In the genomic region with DNA sequence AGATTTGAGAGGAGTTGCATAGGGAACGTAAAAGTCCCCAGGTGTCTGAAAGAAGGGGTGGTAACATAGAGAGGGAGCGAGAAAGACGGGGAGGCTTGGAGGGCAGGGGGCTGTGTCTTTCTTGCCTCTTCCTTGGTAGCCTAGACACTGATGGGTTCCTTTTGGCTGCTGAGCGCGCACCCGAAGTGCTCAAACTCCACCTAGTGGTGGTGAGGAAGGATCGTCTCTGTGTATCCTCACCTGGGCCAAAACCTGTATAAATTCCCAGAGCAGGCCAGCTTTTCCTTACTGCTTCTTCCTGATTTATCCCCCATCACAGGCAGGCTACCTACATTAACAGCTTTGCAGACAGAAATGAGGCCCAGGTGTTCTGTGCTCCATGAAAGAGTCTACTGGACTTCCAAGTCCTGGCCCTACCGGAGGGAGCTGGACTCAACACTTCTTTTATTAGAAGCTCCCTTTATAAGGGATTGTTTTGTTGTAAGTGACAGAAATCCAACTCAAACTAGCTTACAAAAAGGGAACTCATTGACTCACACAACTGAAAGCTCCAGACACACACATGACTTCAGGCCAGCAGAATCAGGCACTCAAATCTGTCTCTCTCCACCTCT, we compare ENCODE assay signal across 8 cellular contexts. TPM values are rescaled to one million over a fixed set of nuclear protein-coding genes. Genes with fewer than 3 reads are reported as not detected.
DNase-seq lines count a peak whose midpoint lies in the region; ATAC-seq, FAIRE-seq and TF ChIP-seq lines count a peak whose summit lies in the region.

No MANE protein-coding gene starts in this region.

- H3K27ac Mint-ChIP-seq in neural crest cell (ENCODE audit: unreplicated experiment): no peak overlapping the region

- peaks cover 8% of the 10 kb centered on the region for H3K4me1 Mint-ChIP-seq in activated T-cell treated with anti-CD3 and anti-CD28 coated beads, Interleukin-2, amount 50 U/mL, for 4 hours (ENCODE audit: low read depth)
- peaks cover 12% of the 10 kb centered on the region for H3K4me1 Mint-ChIP-seq in neural crest cell

- peak; percentile 49 for DNase-seq in HT-29 (ENCODE audit: low spot score)
- peak; percentile 57 for DNase-seq in activated T-cell treated with anti-CD3 and anti-CD28 coated beads, Interleukin-2, amount 50 U/mL, for 4 hours
- DNase-seq in fibroblast of mammary gland (ENCODE audit: low read depth): peak; percentile 67
- DNase-seq in neural crest cell (ENCODE audit: low read depth, low spot score): peak; percentile 36
- DNase-seq in superior temporal gyrus (ENCODE audit: extremely low spot score): peak; percentile 78

- peak; percentile 82 for FAIRE-seq in G401.6 (lab: Jason Lieb, UNC)

- peak; percentile 93 to 94 for ATAC-seq in activated T-cell treated with anti-CD3 and anti-CD28 coated beads, Interleukin-2, amount 50 U/mL, for 4 hours
- ATAC-seq in GM21390 (IDR thresholded peaks at IDR 0.05; ENCODE audit: unreplicated experiment): no peak

- no peaks in the 10 kb centered on the region for H3K36me3 Mint-ChIP-seq in activated T-cell treated with anti-CD3 and anti-CD28 coated beads, Interleukin-2, amount 50 U/mL, for 4 hours (ENCODE audit: insufficient read depth)
- no peaks in the 10 kb centered on the region for H3K36me3 Mint-ChIP-seq in neural crest cell (ENCODE audit: low read depth)

- H3K4me3 Mint-ChIP-seq in activated T-cell treated with anti-CD3 and anti-CD28 coated beads, Interleukin-2, amount 50 U/mL, for 4 hours: no peak overlapping the region
- peak overlapping the region; percentile 5 for H3K4me3 Mint-ChIP-seq in neural crest cell

- TF ChIP-seq CTCF in fibroblast of mammary gland (conservative IDR thresholded peaks at IDR 0.05; ENCODE audit: control insufficient read depth, insufficient read depth, low read depth, low read length) (peak; percentile 85), neural crest cell (conservative IDR thresholded peaks at IDR 0.05) (peak; percentile 81)

- H3K4me3 ChIP-seq in fibroblast of mammary gland (ENCODE audit: control insufficient read depth, low read depth, low read length): no peak overlapping the region

- no peaks in the 10 kb centered on the region for H3K9me3 Mint-ChIP-seq in activated T-cell treated with anti-CD3 and anti-CD28 coated beads, Interleukin-2, amount 50 U/mL, for 4 hours
- no peaks in the 10 kb centered on the region for H3K9me3 Mint-ChIP-seq in neural crest cell

- H3K27me3 Mint-ChIP-seq in activated T-cell treated with anti-CD3 and anti-CD28 coated beads, Interleukin-2, amount 50 U/mL, for 4 hours (ENCODE audit: low read depth): no peaks in the 10 kb centered on the region
- no peaks in the 10 kb centered on the region for H3K27me3 Mint-ChIP-seq in neural crest cell (ENCODE audit: low read depth)

TF ChIP-seq in PFSK-1, 5 proteins besides CTCF, POLR2A, EP300 and RAD21:
- TF ChIP-seq SIN3A (IDR thresholded peaks at IDR 0.05; ENCODE audit: borderline replicate concordance, insufficient read depth, low read length) (no peak), TAF1 (IDR thresholded peaks at IDR 0.05; ENCODE audit: borderline replicate concordance, insufficient read depth, low read length) (no peak), FOXP2 (optimal IDR thresholded peaks at IDR 0.05; ENCODE audit: borderline replicate concordance, extremely low read depth, extremely low read length, insufficient read depth) (peak; percentile 34), POLR2AphosphoS5 (IDR thresholded peaks at IDR 0.05; ENCODE audit: low read depth, low read length) (no peak)
- TF ChIP-seq, protein P1, sequence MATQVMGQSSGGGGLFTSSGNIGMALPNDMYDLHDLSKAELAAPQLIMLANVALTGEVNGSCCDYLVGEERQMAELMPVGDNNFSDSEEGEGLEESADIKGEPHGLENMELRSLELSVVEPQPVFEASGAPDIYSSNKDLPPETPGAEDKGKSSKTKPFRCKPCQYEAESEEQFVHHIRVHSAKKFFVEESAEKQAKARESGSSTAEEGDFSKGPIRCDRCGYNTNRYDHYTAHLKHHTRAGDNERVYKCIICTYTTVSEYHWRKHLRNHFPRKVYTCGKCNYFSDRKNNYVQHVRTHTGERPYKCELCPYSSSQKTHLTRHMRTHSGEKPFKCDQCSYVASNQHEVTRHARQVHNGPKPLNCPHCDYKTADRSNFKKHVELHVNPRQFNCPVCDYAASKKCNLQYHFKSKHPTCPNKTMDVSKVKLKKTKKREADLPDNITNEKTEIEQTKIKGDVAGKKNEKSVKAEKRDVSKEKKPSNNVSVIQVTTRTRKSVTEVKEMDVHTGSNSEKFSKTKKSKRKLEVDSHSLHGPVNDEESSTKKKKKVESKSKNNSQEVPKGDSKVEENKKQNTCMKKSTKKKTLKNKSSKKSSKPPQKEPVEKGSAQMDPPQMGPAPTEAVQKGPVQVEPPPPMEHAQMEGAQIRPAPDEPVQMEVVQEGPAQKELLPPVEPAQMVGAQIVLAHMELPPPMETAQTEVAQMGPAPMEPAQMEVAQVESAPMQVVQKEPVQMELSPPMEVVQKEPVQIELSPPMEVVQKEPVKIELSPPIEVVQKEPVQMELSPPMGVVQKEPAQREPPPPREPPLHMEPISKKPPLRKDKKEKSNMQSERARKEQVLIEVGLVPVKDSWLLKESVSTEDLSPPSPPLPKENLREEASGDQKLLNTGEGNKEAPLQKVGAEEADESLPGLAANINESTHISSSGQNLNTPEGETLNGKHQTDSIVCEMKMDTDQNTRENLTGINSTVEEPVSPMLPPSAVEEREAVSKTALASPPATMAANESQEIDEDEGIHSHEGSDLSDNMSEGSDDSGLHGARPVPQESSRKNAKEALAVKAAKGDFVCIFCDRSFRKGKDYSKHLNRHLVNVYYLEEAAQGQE (IDR thresholded peaks at IDR 0.05; ENCODE audit: insufficient read depth in 1 of 2, low read depth in 2 of 2, low read length in 2 of 2): no peak

RNA-seq across cellular contexts. Expression of a gene that starts 5.5 kb away (rescaled TPM):
- 1.7 and 2.4 TPM in 2 replicates for total RNA-seq in HT-29 (2014; rRNA removed; shearing (Covaris generic))
- polyA plus RNA-seq in PFSK-1 (2012; ENCODE audit: insufficient read length, low read depth): 12.0 TPM
- 1 to 10 TPM; 1.7 to 1.9 (median 1.7) TPM for total RNA-seq in activated T-cell treated with anti-CD3 and anti-CD28 coated beads, Interleukin-2, amount 50 U/mL, for 4 hours
- total RNA-seq in neural crest cell: 2.3 and 3.5 TPM in 2 replicates

RNA-seq across cellular contexts. Expression of a gene that starts 9.3 kb away (rescaled TPM):
- not detected in 2 replicates for total RNA-seq in HT-29 (2014; rRNA removed; shearing (Covaris generic))
- 58.9 TPM for polyA plus RNA-seq in PFSK-1 (2012; ENCODE audit: insufficient read length, low read depth)
- total RNA-seq in activated T-cell treated with anti-CD3 and anti-CD28 coated beads, Interleukin-2, amount 50 U/mL, for 4 hours: not detected
- not detected in 2 replicates for total RNA-seq in neural crest cell

RNA-seq across cellular contexts. Expression of a gene that starts 12.3 kb away (rescaled TPM):
- 13.9 and 18.4 TPM in 2 replicates for total RNA-seq in HT-29 (2014; rRNA removed; shearing (Covaris generic))
- 96.1 TPM for polyA plus RNA-seq in PFSK-1 (2012; ENCODE audit: insufficient read length, low read depth)
- 10 to 100 TPM; 66.3 to 69.8 (median 67.6) TPM for total RNA-seq in activated T-cell treated with anti-CD3 and anti-CD28 coated beads, Interleukin-2, amount 50 U/mL, for 4 hours
- total RNA-seq in neural crest cell: 48.5 and 51.0 TPM in 2 replicates

RNA-seq across cellular contexts. Expression of a gene that starts 38.9 kb away (rescaled TPM):
- total RNA-seq in HT-29 (2014; rRNA removed; shearing (Covaris generic)): not detected in 2 replicates
- polyA plus RNA-seq in PFSK-1 (2012; ENCODE audit: insufficient read length, low read depth): not detected
- total RNA-seq in activated T-cell treated with anti-CD3 and anti-CD28 coated beads, Interleukin-2, amount 50 U/mL, for 4 hours: not detected
- not detected in 2 replicates for total RNA-seq in neural crest cell

RNA-seq across cellular contexts. Expression of a gene that starts 51.6 kb away (rescaled TPM):
- total RNA-seq in HT-29 (2014; rRNA removed; shearing (Covaris generic)): 45.4 and 51.3 TPM in 2 replicates
- 74.9 TPM for polyA plus RNA-seq in PFSK-1 (2012; ENCODE audit: insufficient read length, low read depth)
- total RNA-seq in activated T-cell treated with anti-CD3 and anti-CD28 coated beads, Interleukin-2, amount 50 U/mL, for 4 hours: 100 to 1,000 TPM; 222 to 271 (median 254) TPM
- 201 and 217 TPM in 2 replicates for total RNA-seq in neural crest cell
